In genomic region chr1:196951711-196952394, GRCh38 we compare ENCODE assay signal across 13 cellular contexts. TPM values are rescaled to one million over a fixed set of nuclear protein-coding genes. Genes with fewer than 3 reads are reported as not detected.
DNase-seq lines count a peak whose midpoint lies in the region; ATAC-seq and TF ChIP-seq lines count a peak whose summit lies in the region.
"Had no signal": no experiment of that assay in that cellular context is flagged by ENCODE, and none has a peak within 500 bp of the region (broad histone marks: within the 10 kb centered on the region; RNA-seq: fewer than 3 reads in every experiment).

No MANE protein-coding gene starts in this region.

- DNase-seq in AG08396 (ENCODE audit: low spot score) (peak; percentile 5), DMS 273 (lab: John Stamatoyannopoulos, UW; ENCODE audit: unreplicated experiment) (no peak), stomach (no peak), NCI-H1092 treated with DMSO at 0.1 percent for 48 hours (lab: John Stamatoyannopoulos, UW) (no peak)
- no peak for DNase-seq in activated effector memory CD4-positive, alpha-beta T cell treated with anti-CD3 and anti-CD28 coated beads, Interleukin-2, amount 50 U/mL, for 16 hours
- DNase-seq: left colon, NCI-H146 had no signal

- TF ChIP-seq EP300 in stomach (IDR thresholded peaks at IDR 0.05): no peak

- WGBS in stomach, 5 donors: 60 to 78% (median 66%) methylated on average over 2 of the region's 2 CpGs

- ATAC-seq in GM19351 (IDR thresholded peaks at IDR 0.05; ENCODE audit: unreplicated experiment): peak; percentile 88
- peak; percentile 85 for ATAC-seq in HG02678 (IDR thresholded peaks at IDR 0.05; ENCODE audit: unreplicated experiment)
- ATAC-seq in HG03460 (IDR thresholded peaks at IDR 0.05; ENCODE audit: unreplicated experiment): peak; percentile 88
- ATAC-seq: A549, left colon had no signal

- H3K4me1 ChIP-seq in stomach: no peaks in the 10 kb centered on the region
- H3K4me1 ChIP-seq: A549 had no signal

- TF ChIP-seq CTCF in stomach (IDR thresholded peaks at IDR 0.05): no peak

- intact Hi-C loops in stomach (cut with DNase I; ENCODE audit: low total_unique reads): no loop called here

- no peaks in the 10 kb centered on the region for H3K27me3 ChIP-seq in stomach

- TF ChIP-seq POLR2A in stomach (IDR thresholded peaks at IDR 0.05): no peak

- H3K9me3 ChIP-seq in stomach: no peaks in the 10 kb centered on the region
- H3K9me3 ChIP-seq: A549 had no signal

- no peak overlapping the region for H3K27ac ChIP-seq in stomach
- H3K27ac ChIP-seq: A549 had no signal

- H3K4me3 ChIP-seq in stomach: no peak overlapping the region
- H3K4me3 ChIP-seq: A549 had no signal

- H3K36me3 ChIP-seq in stomach: no peaks in the 10 kb centered on the region

RNA-seq across cellular contexts. Expression of gene CFHR2, which starts 8.3 kb away (rescaled TPM):
- not detected for total RNA-seq in stomach
- polyA plus RNA-seq in stomach: not detected
- total RNA-seq: fibroblast of villous mesenchyme, left colon had no signal
- polyA plus RNA-seq: A549, thymus had no signal

RNA-seq across cellular contexts. Expression of gene CFHR5, which starts 25.5 kb away (rescaled TPM):
- total RNA-seq in stomach: not detected
- polyA plus RNA-seq in stomach: not detected
- total RNA-seq: fibroblast of villous mesenchyme, left colon had no signal
- polyA plus RNA-seq: A549, thymus had no signal
